In the genomic region with DNA sequence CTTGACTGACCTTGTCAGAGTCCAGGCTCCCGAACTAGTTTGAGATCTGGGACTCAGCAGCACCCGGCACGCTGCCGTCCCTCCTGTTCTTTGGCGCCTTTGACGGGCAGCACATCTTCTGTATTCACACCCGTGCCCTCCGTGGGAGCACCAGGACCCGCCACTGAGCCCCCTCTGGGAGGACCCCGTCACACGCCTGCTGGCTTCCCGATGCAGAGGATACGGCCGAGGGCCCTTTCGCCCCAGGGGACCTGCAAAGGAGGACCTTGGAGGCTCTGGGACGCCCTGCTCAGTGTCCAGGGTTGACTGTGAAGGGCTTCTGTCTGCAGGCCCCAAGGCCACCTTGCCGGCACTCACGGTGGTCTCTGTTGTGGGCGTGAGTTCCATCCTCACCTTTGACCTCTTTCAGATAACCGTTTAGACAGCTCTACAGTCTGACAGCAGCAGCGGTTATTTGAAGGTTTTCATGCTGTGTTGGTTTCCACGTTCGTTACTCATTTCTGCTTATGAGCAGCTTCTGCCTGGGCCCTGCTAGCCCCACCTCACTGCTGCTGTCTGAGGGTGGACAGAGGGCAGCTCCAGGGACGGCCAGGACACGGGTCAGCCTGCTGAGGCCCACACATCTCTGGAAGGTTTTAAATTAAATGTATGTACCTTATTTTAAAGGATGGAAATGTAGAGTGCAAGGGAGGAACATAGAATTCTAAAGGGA, we compare ENCODE assay signal across 1 cellular context.
TF ChIP-seq lines count a peak whose summit lies in the region.

No MANE protein-coding gene starts in this region.

TF ChIP-seq in IMR-90, 13 proteins besides CTCF, POLR2A, EP300 and RAD21:
- TF ChIP-seq NFE2L2 (IDR thresholded peaks at IDR 0.05; ENCODE audit: low read depth, low read length) = no peak
